Comparison of ENCODE assay signal across 8 cellular contexts in the genomic region with DNA sequence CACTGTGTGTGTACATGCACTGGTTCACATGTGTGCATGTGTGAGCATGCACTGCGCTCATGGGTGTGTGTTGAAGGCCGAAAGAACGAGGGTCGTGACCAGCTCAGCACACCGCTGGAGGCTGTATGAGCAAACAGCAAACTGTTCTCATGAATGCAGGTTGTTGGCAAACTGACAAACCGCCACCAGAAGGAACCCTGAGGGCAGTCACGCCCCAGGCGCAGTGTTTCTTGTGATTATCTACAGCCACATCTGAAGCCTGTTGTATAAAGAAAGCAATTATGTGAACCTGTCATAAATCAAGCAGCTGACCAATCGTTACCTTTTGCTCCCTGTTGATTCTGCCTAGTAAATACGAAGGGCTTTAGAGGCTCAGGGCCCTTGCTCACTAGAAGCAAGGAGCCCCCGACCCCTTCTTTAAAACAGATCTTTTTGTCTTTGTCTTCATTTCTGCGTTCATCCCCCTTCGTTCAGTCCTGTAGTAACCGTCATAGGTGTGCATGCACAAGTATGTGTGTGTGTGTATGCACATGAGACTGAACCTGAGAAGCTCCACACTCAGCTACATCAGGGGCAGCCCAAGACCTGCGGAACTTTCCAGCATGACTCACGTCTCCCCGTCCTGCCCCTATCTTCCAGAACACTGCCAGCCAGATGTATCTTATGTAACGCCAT. TPM values are rescaled to one million over a fixed set of nuclear protein-coding genes. Genes with fewer than 3 reads are reported as not detected.
DNase-seq lines count a peak whose midpoint lies in the region; ATAC-seq and TF ChIP-seq lines count a peak whose summit lies in the region.

No MANE protein-coding gene starts in this region.

- H3K4me3 Mint-ChIP-seq in effector memory CD8-positive, alpha-beta T cell = no peak overlapping the region
- H3K4me3 Mint-ChIP-seq in activated T-helper 2 cell treated with anti-CD3 and anti-CD28 coated beads, Interferon-gamma antibody, Interleukin-2, Interleukin-4, amounts not matched to agents 10 μg/mL and 5 μg/mL and 100 μg/mL, durations not matched to agents 14 hours and 24 hours and 36 hours (ENCODE audit: low read depth) = no peak overlapping the region
- no peak overlapping the region for H3K4me3 Mint-ChIP-seq in endothelial cell (ENCODE audit: unreplicated experiment)

- dilution Hi-C loops in mammary epithelial cell (cut with HindIII; ENCODE audit: low sequenced_read_pairs) = no loop called here

- DNase-seq in stimulated activated CD4-positive, alpha-beta T cell treated with anti-CD3 and anti-CD28 coated beads, Interleukin-15, amount 100 ng/mL, for 24 hours = peak; percentile 25
- no peak for DNase-seq in stimulated activated CD4-positive, alpha-beta T cell treated with anti-CD3 and anti-CD28 coated beads, Interleukin-4, amount 100 ng/mL, for 1 hour
- DNase-seq in NCI-H748 treated with DMSO at 0.1 percent for 48 hours (lab: John Stamatoyannopoulos, UW) = peak; percentile 87
- DNase-seq in mammary epithelial cell = peak; percentile 98
- no peak for DNase-seq in upper lobe of right lung
- no peak for DNase-seq in effector memory CD8-positive, alpha-beta T cell
- no peak for DNase-seq in activated T-helper 2 cell treated with anti-CD3 and anti-CD28 coated beads, Interferon-gamma antibody, Interleukin-2, Interleukin-4, amounts not matched to agents 10 μg/mL and 5 μg/mL and 100 μg/mL, durations not matched to agents 14 hours and 24 hours and 36 hours (ENCODE audit: low spot score)
- DNase-seq in endothelial cell (ENCODE audit: low spot score) = no peak

- peaks cover 41% of the 10 kb centered on the region for H3K4me1 ChIP-seq in mammary epithelial cell (ENCODE audit: insufficient read depth, low read length)
- no peaks in the 10 kb centered on the region for H3K4me1 ChIP-seq in upper lobe of right lung

- no peaks in the 10 kb centered on the region for H3K79me2 ChIP-seq in mammary epithelial cell (ENCODE audit: insufficient read depth, low read length)

- no peak overlapping the region for H3K4me3 ChIP-seq in mammary epithelial cell (replicated peaks in 1 of 3; ENCODE audit: insufficient read depth in 1 of 3, low read depth in 2 of 3, low read length in 3 of 3)
- H3K4me3 ChIP-seq in upper lobe of right lung = no peak overlapping the region

- WGBS in mammary epithelial cell (ENCODE audit: low coverage, missing lambda C conversion rate) = 18% methylated on average over 18 of the region's 18 CpGs

- no peak overlapping the region for H2AFZ ChIP-seq in mammary epithelial cell (ENCODE audit: low read depth, low read length)

- CTCF ChIA-PET in mammary epithelial cell (lab: Charles Lee; ENCODE audit: low non-redundant PET) = no interaction called here

- no peaks in the 10 kb centered on the region for H3K9me3 ChIP-seq in mammary epithelial cell (replicated peaks; ENCODE audit: insufficient read depth, low read length)
- H3K9me3 ChIP-seq in upper lobe of right lung = no peaks in the 10 kb centered on the region

- H3K27ac ChIP-seq in mammary epithelial cell (ENCODE audit: insufficient read depth, low read depth, low read length) = peak overlapping the region; percentile 81
- no peak overlapping the region for H3K27ac ChIP-seq in upper lobe of right lung

- H3K4me1 Mint-ChIP-seq in effector memory CD8-positive, alpha-beta T cell (ENCODE audit: low read depth in 2 of 2) = peaks cover 0 to 4% of the 10 kb centered on the region in 2 donors
- peaks cover 10% of the 10 kb centered on the region for H3K4me1 Mint-ChIP-seq in activated T-helper 2 cell treated with anti-CD3 and anti-CD28 coated beads, Interferon-gamma antibody, Interleukin-2, Interleukin-4, amounts not matched to agents 10 μg/mL and 5 μg/mL and 100 μg/mL, durations not matched to agents 14 hours and 24 hours and 36 hours (ENCODE audit: low read depth)
- no peaks in the 10 kb centered on the region for H3K4me1 Mint-ChIP-seq in endothelial cell (ENCODE audit: unreplicated experiment)

- intact Hi-C loops in mammary epithelial cell (cut with micrococcal nuclease) = loop anchor here (5.0 kb wide), 1 partner anchor 746 kb away; no protein-coding TSS in a partner anchor
- intact Hi-C loops in upper lobe of right lung (cut with DNase I) = no loop called here
- intact Hi-C loops in activated T-helper 2 cell treated with anti-CD3 and anti-CD28 coated beads, Interferon-gamma antibody, Interleukin-2, Interleukin-4, amounts not matched to agents 10 μg/mL and 5 μg/mL and 100 μg/mL, durations not matched to agents 14 hours and 24 hours and 36 hours (cut with micrococcal nuclease) = no loop called here

- peak overlapping the region; percentile 38 for H3K4me2 ChIP-seq in mammary epithelial cell (ENCODE audit: insufficient read depth, low read depth, low read length)

- no peaks in the 10 kb centered on the region for H3K36me3 ChIP-seq in mammary epithelial cell (ENCODE audit: insufficient read depth, low read length)
- no peaks in the 10 kb centered on the region for H3K36me3 ChIP-seq in upper lobe of right lung

- in situ Hi-C loops in mammary epithelial cell (cut with MboI; ENCODE audit: low sequenced_read_pairs in 2 of 2) = loop anchor here in 1 of 2 donors (5.0 to 25.0 kb wide), 2 partner anchors 171 to 496 kb away; no protein-coding TSS in a partner anchor

- no peaks in the 10 kb centered on the region for H4K20me1 ChIP-seq in mammary epithelial cell (ENCODE audit: insufficient read depth, low read length)

- no TSS peak for BruUV-seq in mammary epithelial cell (replicated peaks; lab: Mats Ljungman, UMichigan)

- H3K9ac ChIP-seq in mammary epithelial cell (ENCODE audit: insufficient read depth, low read length) = peak overlapping the region; percentile 40

- no peaks in the 10 kb centered on the region for H3K27me3 ChIP-seq in mammary epithelial cell (ENCODE audit: insufficient read depth, low read length)
- H3K27me3 ChIP-seq in upper lobe of right lung = peaks cover 55% of the 10 kb centered on the region

- peaks cover 65 to 67% of the 10 kb centered on the region in 2 donors for H3K27me3 Mint-ChIP-seq in effector memory CD8-positive, alpha-beta T cell
- peaks cover 46% of the 10 kb centered on the region for H3K27me3 Mint-ChIP-seq in activated T-helper 2 cell treated with anti-CD3 and anti-CD28 coated beads, Interferon-gamma antibody, Interleukin-2, Interleukin-4, amounts not matched to agents 10 μg/mL and 5 μg/mL and 100 μg/mL, durations not matched to agents 14 hours and 24 hours and 36 hours (ENCODE audit: low read depth)
- H3K27me3 Mint-ChIP-seq in endothelial cell (ENCODE audit: unreplicated experiment) = no peaks in the 10 kb centered on the region

- no peak overlapping the region for H3K27ac Mint-ChIP-seq in effector memory CD8-positive, alpha-beta T cell
- H3K27ac Mint-ChIP-seq in activated T-helper 2 cell treated with anti-CD3 and anti-CD28 coated beads, Interferon-gamma antibody, Interleukin-2, Interleukin-4, amounts not matched to agents 10 μg/mL and 5 μg/mL and 100 μg/mL, durations not matched to agents 14 hours and 24 hours and 36 hours = no peak overlapping the region
- H3K27ac Mint-ChIP-seq in endothelial cell (ENCODE audit: unreplicated experiment) = no peak overlapping the region

- no peaks in the 10 kb centered on the region for H3K9me3 Mint-ChIP-seq in effector memory CD8-positive, alpha-beta T cell
- no peaks in the 10 kb centered on the region for H3K9me3 Mint-ChIP-seq in activated T-helper 2 cell treated with anti-CD3 and anti-CD28 coated beads, Interferon-gamma antibody, Interleukin-2, Interleukin-4, amounts not matched to agents 10 μg/mL and 5 μg/mL and 100 μg/mL, durations not matched to agents 14 hours and 24 hours and 36 hours
- H3K9me3 Mint-ChIP-seq in endothelial cell (ENCODE audit: unreplicated experiment) = no peaks in the 10 kb centered on the region

- H3K36me3 Mint-ChIP-seq in effector memory CD8-positive, alpha-beta T cell (ENCODE audit: insufficient read depth) = peaks cover 1% of the 10 kb centered on the region
- no peaks in the 10 kb centered on the region for H3K36me3 Mint-ChIP-seq in activated T-helper 2 cell treated with anti-CD3 and anti-CD28 coated beads, Interferon-gamma antibody, Interleukin-2, Interleukin-4, amounts not matched to agents 10 μg/mL and 5 μg/mL and 100 μg/mL, durations not matched to agents 14 hours and 24 hours and 36 hours (ENCODE audit: low read depth)
- no peaks in the 10 kb centered on the region for H3K36me3 Mint-ChIP-seq in endothelial cell (ENCODE audit: low read depth, unreplicated experiment)

- TF ChIP-seq CTCF in mammary epithelial cell (conservative IDR thresholded peaks at IDR 0.05 in 1 of 2, IDR thresholded peaks at IDR 0.05 in 1 of 2; ENCODE audit: extremely low read depth in 1 of 2, insufficient read depth in 1 of 2, low read depth in 1 of 2, low read length in 2 of 2) (no peak), upper lobe of right lung (IDR thresholded peaks at IDR 0.05) (no peak), endothelial cell (IDR thresholded peaks at IDR 0.05; ENCODE audit: unreplicated experiment) (no peak)

- ATAC-seq in upper lobe of right lung = peak; percentile 9
- ATAC-seq in effector memory CD8-positive, alpha-beta T cell (replicated peaks) = no peak

RNA-seq across cellular contexts. Expression of a gene that starts 16.8 kb away (rescaled TPM):
- total RNA-seq in mammary epithelial cell = 10 to 100 TPM; 50.1 to 83.9 TPM
- polyA plus RNA-seq in mammary epithelial cell = 21.0 TPM
- polyA minus RNA-seq in mammary epithelial cell = 36.0 TPM
- 10.9 TPM for total RNA-seq in upper lobe of right lung
- total RNA-seq in activated T-helper 2 cell treated with anti-CD3 and anti-CD28 coated beads, Interferon-gamma antibody, Interleukin-2, Interleukin-4, amounts not matched to agents 10 μg/mL and 5 μg/mL and 100 μg/mL, durations not matched to agents 14 hours and 24 hours and 36 hours = not detected in 2 replicates
- total RNA-seq in endothelial cell (ENCODE audit: unreplicated experiment) = 9.6 TPM

Comparison
In these comparisons a context has a peak if more than half of its experiments do, and no peak if none do; other contexts are left out.
1. DNase-seq: peak in stimulated activated CD4-positive, alpha-beta T cell treated with anti-CD3 and anti-CD28 coated beads, Interleukin-15, amount 100 ng/mL, for 24 hours (single experiment), NCI-H748 treated with DMSO at 0.1 percent for 48 hours (single experiment) and mammary epithelial cell (single experiment); none in stimulated activated CD4-positive, alpha-beta T cell treated with anti-CD3 and anti-CD28 coated beads, Interleukin-4, amount 100 ng/mL, for 1 hour (single experiment), upper lobe of right lung (single experiment), effector memory CD8-positive, alpha-beta T cell (0 of 3), activated T-helper 2 cell treated with anti-CD3 and anti-CD28 coated beads, Interferon-gamma antibody, Interleukin-2, Interleukin-4, amounts not matched to agents 10 μg/mL and 5 μg/mL and 100 μg/mL, durations not matched to agents 14 hours and 24 hours and 36 hours (single experiment) and endothelial cell (single experiment).
2. RNA of a gene that starts 16.8 kb away (total RNA-seq): 50.1 to 83.9 TPM in mammary epithelial cell, 10.9 TPM in upper lobe of right lung (single experiment) and 9.6 TPM in endothelial cell (single experiment); not detected in activated T-helper 2 cell treated with anti-CD3 and anti-CD28 coated beads, Interferon-gamma antibody, Interleukin-2, Interleukin-4, amounts not matched to agents 10 μg/mL and 5 μg/mL and 100 μg/mL, durations not matched to agents 14 hours and 24 hours and 36 hours; every median in the first group is over 10 times any median in the second.